8 cellular contexts compared by ENCODE assay signal in the genomic region with DNA sequence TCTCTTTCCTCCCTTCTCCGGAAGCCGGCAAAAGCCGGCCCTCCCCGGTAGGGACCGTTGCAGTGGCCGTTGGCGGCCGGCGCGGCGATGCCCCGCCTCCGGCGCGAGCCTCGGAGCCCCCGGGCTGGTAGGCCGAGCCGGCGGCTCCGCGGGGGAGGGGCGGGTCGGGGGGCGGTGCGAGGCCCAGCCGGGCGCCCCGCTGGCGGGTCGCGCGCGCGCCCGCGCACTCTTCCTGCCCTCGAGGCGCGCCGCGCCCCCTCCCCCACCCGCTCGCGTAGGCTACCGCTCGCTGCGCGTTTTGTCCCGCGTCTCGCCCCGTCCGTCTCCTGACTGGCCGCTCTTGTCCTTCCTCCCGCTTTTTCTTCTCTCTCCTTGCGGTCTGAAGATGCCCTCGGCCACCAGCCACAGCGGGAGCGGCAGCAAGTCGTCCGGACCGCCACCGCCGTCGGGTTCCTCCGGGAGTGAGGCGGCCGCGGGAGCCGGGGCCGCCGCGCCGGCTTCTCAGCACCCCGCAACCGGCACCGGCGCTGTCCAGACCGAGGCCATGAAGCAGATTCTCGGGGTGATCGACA. TPM values are rescaled to one million over a fixed set of nuclear protein-coding genes. Genes with fewer than 3 reads are reported as not detected.
DNase-seq lines count a peak whose midpoint lies in the region; ATAC-seq and TF ChIP-seq lines count a peak whose summit lies in the region.

No MANE protein-coding gene starts in this region.

- no peaks in the 10 kb centered on the region for H3K36me3 ChIP-seq in CD8-positive, alpha-beta T cell (ENCODE audit: insufficient read depth, low read length)

- peaks cover 33% of the 10 kb centered on the region for H3K4me1 Mint-ChIP-seq in CD8-positive, alpha-beta T cell (ENCODE audit: low read depth)
- H3K4me1 Mint-ChIP-seq in endothelial cell (ENCODE audit: unreplicated experiment), result peaks cover 24% of the 10 kb centered on the region

- H3K27ac ChIP-seq in CD8-positive, alpha-beta T cell (ENCODE audit: low read depth, low read length), result peak overlapping the region; percentile 99
- peak overlapping the region; percentile 100 for H3K27ac ChIP-seq in HL-60 (replicated peaks)

- peak; percentile 59 for ATAC-seq in CD8-positive, alpha-beta T cell
- peak; percentile 57 for ATAC-seq in GM19455 (IDR thresholded peaks at IDR 0.05; ENCODE audit: unreplicated experiment)

- no peaks in the 10 kb centered on the region for H3K9me3 ChIP-seq in CD8-positive, alpha-beta T cell (ENCODE audit: low read length)

- no peaks in the 10 kb centered on the region for H3K9me3 Mint-ChIP-seq in CD8-positive, alpha-beta T cell
- no peaks in the 10 kb centered on the region for H3K9me3 Mint-ChIP-seq in endothelial cell (ENCODE audit: unreplicated experiment)

- H3K36me3 Mint-ChIP-seq in CD8-positive, alpha-beta T cell, result peaks cover 19% of the 10 kb centered on the region
- H3K36me3 Mint-ChIP-seq in endothelial cell (ENCODE audit: low read depth, unreplicated experiment), result peaks cover 12% of the 10 kb centered on the region

- no peaks in the 10 kb centered on the region for H3K27me3 ChIP-seq in CD8-positive, alpha-beta T cell (ENCODE audit: insufficient read depth, low read length)
- H3K27me3 ChIP-seq in HL-60 (ENCODE audit: insufficient read depth, poor library complexity, severe bottlenecking), result no peaks in the 10 kb centered on the region

- intact Hi-C loops in CD8-positive, alpha-beta T cell (cut with DNase I, micrococcal nuclease), result loop anchor here (2.0 to 10.0 kb wide), 9 partner anchors 55 to 1610 kb away; a partner anchor contains a TSS

- TF ChIP-seq CTCF in CD8-positive, alpha-beta T cell (IDR thresholded peaks at IDR 0.05), result no peak
- no peak for TF ChIP-seq CTCF in HL-60 (IDR thresholded peaks at IDR 0.05; ENCODE audit: insufficient read depth, low read length)
- no peak for TF ChIP-seq CTCF in endothelial cell (IDR thresholded peaks at IDR 0.05; ENCODE audit: unreplicated experiment)

- CTCF ChIA-PET in CD8-positive, alpha-beta T cell (lab: Charles Lee), result interaction anchor here (1.5 to 1.6 kb wide), 2 partner anchors 13 to 24 kb away, joined by 4 read pairs; no protein-coding TSS in a partner anchor

- peak; percentile 77 to 92 (median 87) for DNase-seq in CD8-positive, alpha-beta T cell
- DNase-seq in HL-60 (ENCODE audit: low read depth in 1 of 2, low spot score in 1 of 2) (peak; percentile 86 to 91), NOMO-1 treated with DMSO at 0.1 percent for 48 hours (lab: John Stamatoyannopoulos, UW; ENCODE audit: unreplicated experiment) (peak; percentile 82), endothelial cell (ENCODE audit: low spot score) (peak; percentile 96), midbrain (lab: John Stamatoyannopoulos, UW) (peak; percentile 84)
- peak; percentile 91 for DNase-seq in activated CD8-positive, alpha-beta memory T cell treated with anti-CD3 and anti-CD28 coated beads, Interleukin-2, amount 50 U/mL, for 4 hours
- peak; percentile 87 to 89 for DNase-seq in stimulated activated CD8-positive, alpha-beta memory T cell treated with anti-CD3 and anti-CD28 coated beads, Interleukin-15, amount 100 ng/mL, for 48 hours (ENCODE audit: low read depth in 2 of 2)

- peak overlapping the region; percentile 85 for H3K4me3 ChIP-seq in CD8-positive, alpha-beta T cell (ENCODE audit: low read depth, low read length)
- peak overlapping the region; percentile 84 for H3K4me3 ChIP-seq in HL-60 (replicated peaks; ENCODE audit: insufficient read depth, low read length)

- POLR2A ChIA-PET in CD8-positive, alpha-beta T cell (lab: Charles Lee), result interaction anchor here (0.9 to 3.5 kb wide), 8 partner anchors 11 to 864 kb away, joined by 3 to 46 read pairs (median 3); a partner anchor contains a TSS

- H3K27me3 Mint-ChIP-seq in CD8-positive, alpha-beta T cell (ENCODE audit: low read depth), result peaks cover 3% of the 10 kb centered on the region
- H3K27me3 Mint-ChIP-seq in endothelial cell (ENCODE audit: unreplicated experiment), result peaks cover 9% of the 10 kb centered on the region

- H3K4me1 ChIP-seq in CD8-positive, alpha-beta T cell (ENCODE audit: insufficient read depth, low read length), result peaks cover 41% of the 10 kb centered on the region

- H3K27ac Mint-ChIP-seq in CD8-positive, alpha-beta T cell, result peak overlapping the region; percentile 96
- H3K27ac Mint-ChIP-seq in endothelial cell (ENCODE audit: unreplicated experiment), result no peak overlapping the region

- peak overlapping the region; percentile 98 for H3K4me3 Mint-ChIP-seq in CD8-positive, alpha-beta T cell
- H3K4me3 Mint-ChIP-seq in endothelial cell (ENCODE audit: unreplicated experiment), result peak overlapping the region; percentile 99

RNA-seq across cellular contexts. Expression of a gene that starts 0.6 kb away (rescaled TPM):
- total RNA-seq in CD8-positive, alpha-beta T cell, result 100 to 1,000 TPM in 1 of 2 experiments, 10 to 100 TPM in 1; 92.8 to 102 TPM
- 257 TPM for total RNA-seq in endothelial cell (ENCODE audit: unreplicated experiment)

RNA-seq across cellular contexts. Expression of a gene that starts 53.3 kb away (rescaled TPM):
- total RNA-seq in CD8-positive, alpha-beta T cell, result 10 to 100 TPM; 51.1 to 59.6 TPM
- 34.4 TPM for total RNA-seq in endothelial cell (ENCODE audit: unreplicated experiment)

Comparison
In these comparisons a context has a peak if more than half of its experiments do, and no peak if none do; other contexts are left out.
1. Peak in every context shown above with its lines: DNase-seq, ATAC-seq, H3K4me3 ChIP-seq and H3K27ac ChIP-seq.